ENCODE assay signal across 9 cellular contexts in the genomic region with DNA sequence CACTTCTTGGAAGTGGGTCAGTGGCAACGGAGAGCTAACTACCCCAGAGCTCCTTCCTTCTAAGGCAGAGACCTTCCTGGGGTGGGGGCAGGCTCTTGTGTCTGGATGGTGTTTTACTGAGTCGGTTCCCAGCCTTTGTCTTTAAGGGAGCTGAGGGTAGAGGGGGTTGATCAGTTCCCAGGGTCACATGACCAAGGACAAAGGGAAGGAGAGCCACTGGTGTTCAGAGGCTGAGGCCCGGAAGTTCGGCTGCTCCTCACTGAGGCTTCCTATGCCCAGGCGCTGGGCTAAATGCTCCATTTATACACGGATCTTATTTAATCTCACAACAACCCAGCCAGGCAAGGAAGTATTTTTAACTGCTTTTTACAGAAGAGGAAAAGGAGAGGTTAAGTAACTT. TPM values are rescaled to one million over a fixed set of nuclear protein-coding genes. Genes with fewer than 3 reads are reported as not detected.
DNase-seq lines count a peak whose midpoint lies in the region; TF ChIP-seq lines count a peak whose summit lies in the region.
"Had no signal": no experiment of that assay in that cellular context is flagged by ENCODE, and none has a peak within 500 bp of the region (broad histone marks: within the 10 kb centered on the region; RNA-seq: fewer than 3 reads in every experiment).

No MANE protein-coding gene starts in this region.

- H3K27me3 Mint-ChIP-seq in activated T-cell treated with anti-CD3 and anti-CD28 coated beads, Interleukin-2, amount 50 U/mL, for 24 hours: peaks cover 31% of the 10 kb centered on the region
- H3K27me3 Mint-ChIP-seq in endothelial cell (ENCODE audit: unreplicated experiment) (peaks cover 23% of the 10 kb centered on the region), mesothelial cell of epicardium (ENCODE audit: low read depth) (no peaks in the 10 kb centered on the region), type B pancreatic cell (no peaks in the 10 kb centered on the region)

- DNase-seq in activated T-cell treated with anti-CD3 and anti-CD28 coated beads, Interleukin-2, amount 50 U/mL, for 24 hours: no peak
- DNase-seq in activated T-cell treated with anti-CD3 and anti-CD28 coated beads, Interleukin-2, amount 50 U/mL, for 1 hour: no peak
- no peak for DNase-seq in endothelial cell (ENCODE audit: low spot score)
- DNase-seq in mesothelial cell of epicardium (ENCODE audit: low spot score in 2 of 2, unreplicated experiment in 2 of 2): no peak
- no peak for DNase-seq in type B pancreatic cell (ENCODE audit: extremely low spot score, unreplicated experiment)
- no peak for DNase-seq in COLO829 (ENCODE audit: low spot score)
- DNase-seq in germinal center (ENCODE audit: low spot score): no peak
- no peak for DNase-seq in stimulated activated CD4-positive, alpha-beta T cell treated with anti-CD3 and anti-CD28 coated beads, Interleukin-1b, Interleukin-23, amount 100 ng/mL, for 48 hours
- DNase-seq: DND-41 had no signal

- no peaks in the 10 kb centered on the region for H3K36me3 Mint-ChIP-seq in activated T-cell treated with anti-CD3 and anti-CD28 coated beads, Interleukin-2, amount 50 U/mL, for 24 hours (ENCODE audit: low read depth)
- H3K36me3 Mint-ChIP-seq in endothelial cell (ENCODE audit: low read depth, unreplicated experiment) (peaks cover 12% of the 10 kb centered on the region), mesothelial cell of epicardium (peaks cover 22% of the 10 kb centered on the region), type B pancreatic cell (peaks cover 25% of the 10 kb centered on the region)

- H3K4me1 Mint-ChIP-seq in activated T-cell treated with anti-CD3 and anti-CD28 coated beads, Interleukin-2, amount 50 U/mL, for 24 hours (ENCODE audit: low read depth): peaks cover 3% of the 10 kb centered on the region
- H3K4me1 Mint-ChIP-seq in endothelial cell (ENCODE audit: unreplicated experiment) (peaks cover 42% of the 10 kb centered on the region), mesothelial cell of epicardium (peaks cover 49% of the 10 kb centered on the region), type B pancreatic cell (ENCODE audit: unreplicated experiment) (peaks cover 55% of the 10 kb centered on the region)

- TF ChIP-seq CTCF in endothelial cell (IDR thresholded peaks at IDR 0.05; ENCODE audit: unreplicated experiment): no peak
- TF ChIP-seq CTCF in mesothelial cell of epicardium (IDR thresholded peaks at IDR 0.05; ENCODE audit: unreplicated experiment): no peak
- TF ChIP-seq CTCF in type B pancreatic cell (conservative IDR thresholded peaks at IDR 0.05): no peak

- no peak overlapping the region for H3K27ac Mint-ChIP-seq in activated T-cell treated with anti-CD3 and anti-CD28 coated beads, Interleukin-2, amount 50 U/mL, for 24 hours
- peak overlapping the region; percentile 51 for H3K27ac Mint-ChIP-seq in endothelial cell (ENCODE audit: unreplicated experiment)
- peak overlapping the region; percentile 89 for H3K27ac Mint-ChIP-seq in mesothelial cell of epicardium
- peak overlapping the region; percentile 90 for H3K27ac Mint-ChIP-seq in type B pancreatic cell

- H3K9me3 Mint-ChIP-seq in activated T-cell treated with anti-CD3 and anti-CD28 coated beads, Interleukin-2, amount 50 U/mL, for 24 hours: no peaks in the 10 kb centered on the region
- H3K9me3 Mint-ChIP-seq in endothelial cell (ENCODE audit: unreplicated experiment) (no peaks in the 10 kb centered on the region), mesothelial cell of epicardium (no peaks in the 10 kb centered on the region), type B pancreatic cell (no peaks in the 10 kb centered on the region)

- peak overlapping the region; percentile 40 for H3K4me3 Mint-ChIP-seq in activated T-cell treated with anti-CD3 and anti-CD28 coated beads, Interleukin-2, amount 50 U/mL, for 24 hours
- peak overlapping the region; percentile 88 for H3K4me3 Mint-ChIP-seq in endothelial cell (ENCODE audit: unreplicated experiment)
- H3K4me3 Mint-ChIP-seq in mesothelial cell of epicardium: peak overlapping the region; percentile 55
- peak overlapping the region; percentile 88 for H3K4me3 Mint-ChIP-seq in type B pancreatic cell

RNA-seq across cellular contexts. Expression of a gene that starts 21.0 kb away (rescaled TPM):
- total RNA-seq in endothelial cell (ENCODE audit: unreplicated experiment) (4.3 TPM), mesothelial cell of epicardium (98.9 to 115 TPM (median 106 TPM) in 3 replicates), type B pancreatic cell (ENCODE audit: low replicate concordance) (57.7 and 65.0 TPM in 2 replicates)

Comparison
In these comparisons a context has a peak if more than half of its experiments do, and no peak if none do; other contexts are left out.
1. RNA of a gene that starts 21.0 kb away (total RNA-seq): 98.9 to 115 TPM in mesothelial cell of epicardium and 57.7 to 65.0 TPM in type B pancreatic cell; 4.3 TPM in endothelial cell (single experiment); every median in the first group is over 10 times any median in the second.
2. Peak in every context shown above with its lines, with median percentiles within 50 percentile points of each other: H3K4me3 Mint-ChIP-seq.